ENCODE assay signal across 20 cellular contexts in genomic region chr9:126025973-126026372, GRCh38.
A peak's percentile ranks its signal among the peaks of the same experiment; 100 is the strongest.
DNase-seq lines count a peak whose midpoint lies in the region; ATAC-seq, FAIRE-seq and TF ChIP-seq lines count a peak whose summit lies in the region.
"Had no signal": no experiment of that assay in that cellular context is flagged by ENCODE, and none has a peak within 500 bp of the region (broad histone marks: within the 10 kb centered on the region; RNA-seq: fewer than 3 reads in every experiment).

No MANE protein-coding gene starts in this region.

- no peak for TF ChIP-seq POLR2A in A549 (IDR thresholded peaks at IDR 0.05; ENCODE audit: low read length)

- H3K9me3 Mint-ChIP-seq in neural progenitor cell: no peaks in the 10 kb centered on the region

- peak overlapping the region; percentile 9 for H3K27ac Mint-ChIP-seq in neural progenitor cell

- TF ChIP-seq RAD21 in A549 (conservative IDR thresholded peaks at IDR 0.05 in 1 of 2, IDR thresholded peaks at IDR 0.05 in 1 of 2): no peak

- H3K9me2 ChIP-seq in MM.1S (replicated peaks; ENCODE audit: insufficient read depth, low read length): no peaks in the 10 kb centered on the region

- H3K4me1 ChIP-seq in right cardiac atrium (ENCODE audit: control insufficient read depth, insufficient read depth, low read length) (no peaks in the 10 kb centered on the region), A549 (no peaks in the 10 kb centered on the region), neural progenitor cell (no peaks in the 10 kb centered on the region), small intestine (ENCODE audit: control insufficient read depth in 2 of 2, insufficient read depth in 1 of 2, low read depth in 1 of 2, low read length in 1 of 2) (no peaks in the 10 kb centered on the region), MM.1S (ENCODE audit: low read length) (no peaks in the 10 kb centered on the region)

- no peaks in the 10 kb centered on the region for H3K4me1 Mint-ChIP-seq in neural progenitor cell

- H3K9ac ChIP-seq in neural progenitor cell (no peak overlapping the region), MM.1S (ENCODE audit: low read length) (no peak overlapping the region)
- H3K9ac ChIP-seq: BLaER1, GM23248 had no signal

- POLR2A ChIA-PET in A549 (lab: Yijun Ruan, JAX): no interaction called here

- no peak for FAIRE-seq in A549 (lab: Jason Lieb, UNC)
- FAIRE-seq in bronchial epithelial cell (lab: Jason Lieb, UNC): peak; percentile 36
- FAIRE-seq in small intestine (lab: Jason Lieb, UNC): no peak
- FAIRE-seq: GM12892, GM18507, H54 had no signal

- TF ChIP-seq CTCF in A549 (IDR thresholded peaks at IDR 0.05) (no peak), bronchial epithelial cell (IDR thresholded peaks at IDR 0.05; ENCODE audit: insufficient read depth, low read length, severe bottlenecking) (no peak), neural progenitor cell (IDR thresholded peaks at IDR 0.05) (no peak), WERI-Rb-1 (IDR thresholded peaks at IDR 0.05; ENCODE audit: low read depth, low read length) (no peak), MM.1S (IDR thresholded peaks at IDR 0.05; ENCODE audit: low read length) (no peak)

- CTCF ChIA-PET in A549 (lab: Yijun Ruan, JAX): interaction anchor here (0.9 to 1.5 kb wide), 2 partner anchors 465 to 598 kb away, joined by 3 to 4 read pairs; no protein-coding TSS in a partner anchor

- DNase-seq in Right ventricle myocardium superior: peak; percentile 10
- DNase-seq in right cardiac atrium: no peak
- DNase-seq in A549 (ENCODE audit: low read depth in 1 of 2, low spot score in 1 of 2): no peak
- DNase-seq in bronchial epithelial cell (ENCODE audit: low read depth): no peak
- no peak for DNase-seq in neural progenitor cell (ENCODE audit: low spot score)
- DNase-seq in small intestine: no peak
- no peak for DNase-seq in WERI-Rb-1
- no peak for DNase-seq in MM.1S
- DNase-seq: CD4-positive, alpha-beta memory T cell; DMS153; DMS79; GDM1; GM23248; HCEC 1CT had no signal

- peaks cover 11% of the 10 kb centered on the region for H3K27me3 Mint-ChIP-seq in neural progenitor cell (ENCODE audit: insufficient read depth, low read depth)

- ATAC-seq in Right ventricle myocardium superior (ENCODE audit: poor library complexity) (no peak), right cardiac atrium (no peak), A549 (no peak)

- H2AFZ ChIP-seq in neural progenitor cell (replicated peaks) (no peak overlapping the region), MM.1S (ENCODE audit: low read length) (no peak overlapping the region)
- H2AFZ ChIP-seq: GM23248 had no signal

- H3K4me3 ChIP-seq in right cardiac atrium (ENCODE audit: low read length) (no peak overlapping the region), A549 (no peak overlapping the region), bronchial epithelial cell (ENCODE audit: low read depth, low read length) (no peak overlapping the region), neural progenitor cell (no peak overlapping the region), small intestine (ENCODE audit: low read depth in 1 of 2, low read length in 2 of 2) (no peak overlapping the region), WERI-Rb-1 (ENCODE audit: low read depth, low read length) (no peak overlapping the region), MM.1S (ENCODE audit: low read length) (no peak overlapping the region)
- H3K4me3 ChIP-seq: BLaER1, GM23248 had no signal

- H3K79me2 ChIP-seq in neural progenitor cell (ENCODE audit: low read depth): no peaks in the 10 kb centered on the region
- no peaks in the 10 kb centered on the region for H3K79me2 ChIP-seq in MM.1S (ENCODE audit: low read length)

- no peaks in the 10 kb centered on the region for H3K9me3 ChIP-seq in right cardiac atrium (ENCODE audit: control insufficient read depth, low read length)
- H3K9me3 ChIP-seq in A549: no peaks in the 10 kb centered on the region
- H3K9me3 ChIP-seq in neural progenitor cell (ENCODE audit: low read depth): no peaks in the 10 kb centered on the region
- no peaks in the 10 kb centered on the region for H3K9me3 ChIP-seq in small intestine (ENCODE audit: control insufficient read depth, low read depth)
- H3K9me3 ChIP-seq in WERI-Rb-1 (ENCODE audit: severe bottlenecking): no peaks in the 10 kb centered on the region
- no peaks in the 10 kb centered on the region for H3K9me3 ChIP-seq in MM.1S (replicated peaks; ENCODE audit: insufficient read depth, low read length)
- H3K9me3 ChIP-seq: BLaER1 had no signal

- 94% methylated on average over 8 of the region's 8 CpGs for WGBS in right cardiac atrium
- WGBS in A549 (ENCODE audit: missing lambda C conversion rate): 59% methylated on average over 8 of the region's 8 CpGs
- WGBS in small intestine, 3 donors: 84 to 86% (median 84%) methylated on average over 8 of the region's 8 CpGs

- H3F3A ChIP-seq in neural progenitor cell (ENCODE audit: low read depth) (no peaks in the 10 kb centered on the region), MM.1S (ENCODE audit: insufficient read depth, low read length) (no peaks in the 10 kb centered on the region)

- H3K36me3 Mint-ChIP-seq in neural progenitor cell: no peaks in the 10 kb centered on the region
- H3K36me3 Mint-ChIP-seq: CD14-positive monocyte; CD4-positive, alpha-beta memory T cell had no signal

- H3K4me2 ChIP-seq in A549: no peak overlapping the region
- H3K4me2 ChIP-seq in neural progenitor cell: no peak overlapping the region
- H3K4me2 ChIP-seq in MM.1S (ENCODE audit: low read depth, low read length): no peak overlapping the region
- H3K4me2 ChIP-seq: BLaER1 had no signal

- no peak for TF ChIP-seq EP300 in A549 (IDR thresholded peaks at IDR 0.05)

- H4K20me1 ChIP-seq in neural progenitor cell (ENCODE audit: low read depth) (no peaks in the 10 kb centered on the region), MM.1S (ENCODE audit: insufficient read depth, low read length) (no peaks in the 10 kb centered on the region)
- H4K20me1 ChIP-seq: BLaER1 had no signal

- no peaks in the 10 kb centered on the region for H3K36me3 ChIP-seq in bronchial epithelial cell (ENCODE audit: control insufficient read depth, insufficient read depth, low read length)
- no peaks in the 10 kb centered on the region for H3K36me3 ChIP-seq in neural progenitor cell
- no peaks in the 10 kb centered on the region for H3K36me3 ChIP-seq in small intestine (ENCODE audit: control insufficient read depth in 2 of 2, insufficient read depth in 2 of 2, low read length in 2 of 2)
- no peaks in the 10 kb centered on the region for H3K36me3 ChIP-seq in WERI-Rb-1
- no peaks in the 10 kb centered on the region for H3K36me3 ChIP-seq in MM.1S (replicated peaks; ENCODE audit: insufficient read depth, low read length)
- H3K36me3 ChIP-seq: BLaER1 had no signal

- H3K27me3 ChIP-seq in right cardiac atrium (ENCODE audit: control insufficient read depth, insufficient read depth) (no peaks in the 10 kb centered on the region), bronchial epithelial cell (ENCODE audit: control insufficient read depth, insufficient read depth, low read length) (no peaks in the 10 kb centered on the region), neural progenitor cell (no peaks in the 10 kb centered on the region), small intestine (ENCODE audit: control insufficient read depth in 2 of 2, insufficient read depth in 2 of 2, low read length in 2 of 2) (no peaks in the 10 kb centered on the region), WERI-Rb-1 (ENCODE audit: insufficient read depth, low read depth, severe bottlenecking) (no peaks in the 10 kb centered on the region), MM.1S (replicated peaks; ENCODE audit: insufficient read depth, low read length) (no peaks in the 10 kb centered on the region; the same call in 1 of the 2 replicates)
- H3K27me3 ChIP-seq: BLaER1 had no signal

- intact Hi-C loops in Right ventricle myocardium superior (cut with DNase I): no loop called here
- intact Hi-C loops in right cardiac atrium (cut with DNase I): no loop called here

- H3K4me3 Mint-ChIP-seq in neural progenitor cell: no peak overlapping the region
- H3K4me3 Mint-ChIP-seq: CD14-positive monocyte; CD4-positive, alpha-beta memory T cell had no signal

- H3K27ac ChIP-seq in right cardiac atrium (ENCODE audit: low read length): no peak overlapping the region
- no peak overlapping the region for H3K27ac ChIP-seq in A549
- no peak overlapping the region for H3K27ac ChIP-seq in neural progenitor cell
- no peak overlapping the region for H3K27ac ChIP-seq in small intestine (ENCODE audit: low read depth in 1 of 2, low read length in 1 of 2)
- no peak overlapping the region for H3K27ac ChIP-seq in WERI-Rb-1
- H3K27ac ChIP-seq in MM.1S (ENCODE audit: low read length): no peak overlapping the region
- H3K27ac ChIP-seq: 22Rv1, BLaER1, GM23248 had no signal

TF ChIP-seq in A549, 52 proteins besides CTCF, POLR2A, EP300 and RAD21:
- TF ChIP-seq KDM5A (IDR thresholded peaks at IDR 0.05): no peak
- no peak for TF ChIP-seq HOXB5 (CRISPR knock-in tag; IDR thresholded peaks at IDR 0.05)
- peak; percentile 49 for TF ChIP-seq ZFP36 (IDR thresholded peaks at IDR 0.05; ENCODE audit: borderline replicate concordance, partially characterized antibody)
TF ChIP-seq in A549: peak in this region for 1.
